Comparison of ENCODE assay signal across 1 cellular context in the genomic region with DNA sequence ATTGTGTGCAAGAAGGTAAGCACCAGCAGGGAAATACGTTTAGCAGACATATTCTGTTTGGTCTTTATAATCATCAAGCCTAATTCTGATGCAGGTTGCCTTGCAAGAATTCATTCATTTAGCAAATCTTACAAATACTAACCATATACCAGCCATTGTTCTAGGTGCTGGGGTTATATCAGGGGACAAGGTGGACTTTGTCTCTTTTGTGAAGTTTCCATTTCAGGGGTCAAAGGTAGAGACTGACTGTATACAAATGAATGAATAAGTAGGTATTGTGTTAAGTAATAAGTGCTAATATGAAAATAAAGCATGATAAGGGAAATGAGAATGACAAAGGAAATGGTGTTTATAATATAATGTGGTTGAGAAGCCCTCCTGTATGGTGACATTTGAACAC.
TF ChIP-seq lines count a peak whose summit lies in the region.

No MANE protein-coding gene starts in this region.

TF ChIP-seq in HepG2, 621 proteins besides CTCF, POLR2A, EP300 and RAD21 (continued from another document):
- TF ChIP-seq, protein P1, sequence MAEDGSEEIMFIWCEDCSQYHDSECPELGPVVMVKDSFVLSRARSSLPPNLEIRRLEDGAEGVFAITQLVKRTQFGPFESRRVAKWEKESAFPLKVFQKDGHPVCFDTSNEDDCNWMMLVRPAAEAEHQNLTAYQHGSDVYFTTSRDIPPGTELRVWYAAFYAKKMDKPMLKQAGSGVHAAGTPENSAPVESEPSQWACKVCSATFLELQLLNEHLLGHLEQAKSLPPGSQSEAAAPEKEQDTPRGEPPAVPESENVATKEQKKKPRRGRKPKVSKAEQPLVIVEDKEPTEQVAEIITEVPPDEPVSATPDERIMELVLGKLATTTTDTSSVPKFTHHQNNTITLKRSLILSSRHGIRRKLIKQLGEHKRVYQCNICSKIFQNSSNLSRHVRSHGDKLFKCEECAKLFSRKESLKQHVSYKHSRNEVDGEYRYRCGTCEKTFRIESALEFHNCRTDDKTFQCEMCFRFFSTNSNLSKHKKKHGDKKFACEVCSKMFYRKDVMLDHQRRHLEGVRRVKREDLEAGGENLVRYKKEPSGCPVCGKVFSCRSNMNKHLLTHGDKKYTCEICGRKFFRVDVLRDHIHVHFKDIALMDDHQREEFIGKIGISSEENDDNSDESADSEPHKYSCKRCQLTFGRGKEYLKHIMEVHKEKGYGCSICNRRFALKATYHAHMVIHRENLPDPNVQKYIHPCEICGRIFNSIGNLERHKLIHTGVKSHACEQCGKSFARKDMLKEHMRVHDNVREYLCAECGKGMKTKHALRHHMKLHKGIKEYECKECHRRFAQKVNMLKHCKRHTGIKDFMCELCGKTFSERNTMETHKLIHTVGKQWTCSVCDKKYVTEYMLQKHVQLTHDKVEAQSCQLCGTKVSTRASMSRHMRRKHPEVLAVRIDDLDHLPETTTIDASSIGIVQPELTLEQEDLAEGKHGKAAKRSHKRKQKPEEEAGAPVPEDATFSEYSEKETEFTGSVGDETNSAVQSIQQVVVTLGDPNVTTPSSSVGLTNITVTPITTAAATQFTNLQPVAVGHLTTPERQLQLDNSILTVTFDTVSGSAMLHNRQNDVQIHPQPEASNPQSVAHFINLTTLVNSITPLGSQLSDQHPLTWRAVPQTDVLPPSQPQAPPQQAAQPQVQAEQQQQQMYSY (CRISPR knock-in tag; IDR thresholded peaks at IDR 0.05), result no peak
- no peak for TF ChIP-seq MBD4 (IDR thresholded peaks at IDR 0.05; ENCODE audit: borderline replicate concordance, low read length)
- TF ChIP-seq, protein P2, sequence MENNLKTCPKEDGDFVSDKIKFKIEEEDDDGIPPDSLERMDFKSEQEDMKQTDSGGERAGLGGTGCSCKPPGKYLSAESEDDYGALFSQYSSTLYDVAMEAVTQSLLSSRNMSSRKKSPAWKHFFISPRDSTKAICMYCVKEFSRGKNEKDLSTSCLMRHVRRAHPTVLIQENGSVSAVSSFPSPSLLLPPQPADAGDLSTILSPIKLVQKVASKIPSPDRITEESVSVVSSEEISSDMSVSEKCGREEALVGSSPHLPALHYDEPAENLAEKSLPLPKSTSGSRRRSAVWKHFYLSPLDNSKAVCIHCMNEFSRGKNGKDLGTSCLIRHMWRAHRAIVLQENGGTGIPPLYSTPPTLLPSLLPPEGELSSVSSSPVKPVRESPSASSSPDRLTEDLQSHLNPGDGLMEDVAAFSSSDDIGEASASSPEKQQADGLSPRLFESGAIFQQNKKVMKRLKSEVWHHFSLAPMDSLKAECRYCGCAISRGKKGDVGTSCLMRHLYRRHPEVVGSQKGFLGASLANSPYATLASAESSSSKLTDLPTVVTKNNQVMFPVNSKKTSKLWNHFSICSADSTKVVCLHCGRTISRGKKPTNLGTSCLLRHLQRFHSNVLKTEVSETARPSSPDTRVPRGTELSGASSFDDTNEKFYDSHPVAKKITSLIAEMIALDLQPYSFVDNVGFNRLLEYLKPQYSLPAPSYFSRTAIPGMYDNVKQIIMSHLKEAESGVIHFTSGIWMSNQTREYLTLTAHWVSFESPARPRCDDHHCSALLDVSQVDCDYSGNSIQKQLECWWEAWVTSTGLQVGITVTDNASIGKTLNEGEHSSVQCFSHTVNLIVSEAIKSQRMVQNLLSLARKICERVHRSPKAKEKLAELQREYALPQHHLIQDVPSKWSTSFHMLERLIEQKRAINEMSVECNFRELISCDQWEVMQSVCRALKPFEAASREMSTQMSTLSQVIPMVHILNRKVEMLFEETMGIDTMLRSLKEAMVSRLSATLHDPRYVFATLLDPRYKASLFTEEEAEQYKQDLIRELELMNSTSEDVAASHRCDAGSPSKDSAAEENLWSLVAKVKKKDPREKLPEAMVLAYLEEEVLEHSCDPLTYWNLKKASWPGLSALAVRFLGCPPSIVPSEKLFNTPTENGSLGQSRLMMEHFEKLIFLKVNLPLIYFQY (CRISPR knock-in tag; IDR thresholded peaks at IDR 0.05; ENCODE audit: borderline replicate concordance), result no peak
- TF ChIP-seq, protein P3, sequence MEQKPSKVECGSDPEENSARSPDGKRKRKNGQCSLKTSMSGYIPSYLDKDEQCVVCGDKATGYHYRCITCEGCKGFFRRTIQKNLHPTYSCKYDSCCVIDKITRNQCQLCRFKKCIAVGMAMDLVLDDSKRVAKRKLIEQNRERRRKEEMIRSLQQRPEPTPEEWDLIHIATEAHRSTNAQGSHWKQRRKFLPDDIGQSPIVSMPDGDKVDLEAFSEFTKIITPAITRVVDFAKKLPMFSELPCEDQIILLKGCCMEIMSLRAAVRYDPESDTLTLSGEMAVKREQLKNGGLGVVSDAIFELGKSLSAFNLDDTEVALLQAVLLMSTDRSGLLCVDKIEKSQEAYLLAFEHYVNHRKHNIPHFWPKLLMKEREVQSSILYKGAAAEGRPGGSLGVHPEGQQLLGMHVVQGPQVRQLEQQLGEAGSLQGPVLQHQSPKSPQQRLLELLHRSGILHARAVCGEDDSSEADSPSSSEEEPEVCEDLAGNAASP (CRISPR knock-in tag; IDR thresholded peaks at IDR 0.05; ENCODE audit: borderline replicate concordance), result peak; percentile 46; the same call in 1 of the 2 replicates
